In genomic region chr1:16964169-16964568, GRCh38 we compare ENCODE assay signal across 1 cellular context. TPM values are rescaled to one million over a fixed set of nuclear protein-coding genes. Genes with fewer than 3 reads are reported as not detected.
"Had no signal": no experiment of that assay in that cellular context is flagged by ENCODE, and none has a peak within 500 bp of the region (broad histone marks: within the 10 kb centered on the region; RNA-seq: fewer than 3 reads in every experiment).

No MANE protein-coding gene starts in this region.

RNA-seq across cellular contexts. Expression of gene MFAP2, which starts 16.3 kb away (rescaled TPM):
- total RNA-seq: OCI-LY7 had no signal
